In genomic region chr7:20201380-20201779, GRCh38 we compare ENCODE assay signal across 10 cellular contexts. TPM values are rescaled to one million over a fixed set of nuclear protein-coding genes. Genes with fewer than 3 reads are reported as not detected.
DNase-seq lines count a peak whose midpoint lies in the region; ATAC-seq, FAIRE-seq and TF ChIP-seq lines count a peak whose summit lies in the region.
"Had no signal": no experiment of that assay in that cellular context is flagged by ENCODE, and none has a peak within 500 bp of the region (broad histone marks: within the 10 kb centered on the region; RNA-seq: fewer than 3 reads in every experiment).

No MANE protein-coding gene starts in this region.

- ATAC-seq in GM21390 (IDR thresholded peaks at IDR 0.05; ENCODE audit: unreplicated experiment) (peak; percentile 33), GM19328 (IDR thresholded peaks at IDR 0.05; ENCODE audit: unreplicated experiment) (no peak)

- peaks cover 52% of the 10 kb centered on the region for H3K79me2 ChIP-seq in keratinocyte (ENCODE audit: control insufficient read depth, insufficient read depth, low read length)

- H3K36me3 ChIP-seq in keratinocyte (ENCODE audit: control insufficient read depth in 2 of 2, extremely low read depth in 1 of 2, insufficient read depth in 2 of 2, low read length in 2 of 2) = peaks cover 1 to 3% of the 10 kb centered on the region in 2 experiments

- in situ Hi-C loops in KBM-7 (cut with MboI; ENCODE audit: low pct_unique_long_range_greater_than_20kb, low sequenced_read_pairs) = no loop called here

- H4K20me1 ChIP-seq in keratinocyte (ENCODE audit: control insufficient read depth, extremely low read depth, insufficient read depth, low read length) = no peaks in the 10 kb centered on the region

- H3K27ac ChIP-seq in keratinocyte (ENCODE audit: control insufficient read depth, insufficient read depth, low read length) = no peak overlapping the region
- H3K27ac ChIP-seq: C4-2B, SK-N-MC had no signal

- FAIRE-seq in keratinocyte (lab: Jason Lieb, UNC) = peak; percentile 53

- H3K9ac ChIP-seq in keratinocyte (ENCODE audit: control insufficient read depth, extremely low read depth, insufficient read depth, low read length) = no peak overlapping the region

- no peaks in the 10 kb centered on the region for H3K27me3 ChIP-seq in keratinocyte (ENCODE audit: control insufficient read depth, extremely low read depth, insufficient read depth, low read length)

- dilution Hi-C loops in keratinocyte (cut with MboI; ENCODE audit: extremely low pct_ligation_motif_present, low sequenced_read_pairs) = no loop called here

- peaks cover 30% of the 10 kb centered on the region for H3K4me1 ChIP-seq in keratinocyte (ENCODE audit: control insufficient read depth, extremely low read depth, insufficient read depth, low read length)

- intact Hi-C loops in head of caudate nucleus (cut with DNase I) = no loop called here

- DNase-seq in Daoy (ENCODE audit: low read depth) (peak; percentile 56), KBM-7 (peak; percentile 73), keratinocyte (ENCODE audit: low read depth, low spot score) (no peak), anterior cingulate cortex (lab: John Stamatoyannopoulos, UW) (no peak), head of caudate nucleus (no peak), COLO829 (ENCODE audit: low spot score) (no peak)

- H3K9me1 ChIP-seq in keratinocyte (ENCODE audit: control insufficient read depth, extremely low read depth, insufficient read depth, low read length) = no peaks in the 10 kb centered on the region

- H3K4me2 ChIP-seq in keratinocyte (ENCODE audit: control insufficient read depth, extremely low read depth, insufficient read depth, low read depth, low read length) = no peak overlapping the region

- no peak for TF ChIP-seq CTCF in keratinocyte (optimal IDR thresholded peaks at IDR 0.05 in 1 of 3, IDR thresholded peaks at IDR 0.05 in 1 of 3, conservative IDR thresholded peaks at IDR 0.05 in 1 of 3; ENCODE audit: extremely low read depth in 1 of 3, insufficient read depth in 2 of 3, low read length in 3 of 3)

- H3K9me3 ChIP-seq in keratinocyte (ENCODE audit: control insufficient read depth, low read depth, low read length) = no peaks in the 10 kb centered on the region

- H3K4me3 ChIP-seq in keratinocyte (ENCODE audit: control insufficient read depth in 2 of 3, extremely low read depth in 1 of 3, insufficient read depth in 2 of 3, low read depth in 1 of 3, low read length in 3 of 3) = no peak overlapping the region
- H3K4me3 ChIP-seq: SK-N-MC had no signal

- no peak overlapping the region for H2AFZ ChIP-seq in keratinocyte (ENCODE audit: control insufficient read depth, low read length)

RNA-seq across cellular contexts. Expression of gene MACC1, which starts 15.8 kb away (rescaled TPM):
- 15.4 and 29.6 TPM in 2 replicates for total RNA-seq in Daoy (2014; rRNA removed; shearing (Covaris generic))
- 9.6 to 16.4 TPM (median 11.3 TPM) in 3 replicates for polyA plus RNA-seq in keratinocyte
- 11.0 TPM for polyA plus RNA-seq in keratinocyte (2011; ENCODE audit: low read depth)
- 5.1 and 12.4 TPM in 2 replicates for polyA plus RNA-seq in keratinocyte (2011; cell fraction: cytosol; rRNA removed)
- polyA plus RNA-seq in keratinocyte (2011; cell fraction: nucleus; rRNA removed) = 13.1 and 17.2 TPM in 2 replicates
- 11.0 and 14.0 TPM in 2 replicates for polyA plus RNA-seq in keratinocyte (2012; ENCODE audit: low replicate concordance)
- polyA minus RNA-seq in keratinocyte = 11.1 to 54.0 TPM (median 28.9 TPM) in 3 replicates
- polyA minus RNA-seq in keratinocyte (2011; cell fraction: cytosol; rRNA and poly(A)+ RNA removed) = 20.0 TPM
- polyA minus RNA-seq in keratinocyte (2011; cell fraction: nucleus; rRNA and poly(A)+ RNA removed) = 40.9 and 87.0 TPM in 2 replicates

Comparison
In these comparisons a context has a peak if more than half of its experiments do, and no peak if none do; other contexts are left out.
1. DNase-seq: peak in Daoy (single experiment) and KBM-7 (single experiment); none in keratinocyte (single experiment), anterior cingulate cortex (0 of 58), head of caudate nucleus (0 of 42) and COLO829 (single experiment).